ENCODE assay signal across 10 cellular contexts in the genomic region with DNA sequence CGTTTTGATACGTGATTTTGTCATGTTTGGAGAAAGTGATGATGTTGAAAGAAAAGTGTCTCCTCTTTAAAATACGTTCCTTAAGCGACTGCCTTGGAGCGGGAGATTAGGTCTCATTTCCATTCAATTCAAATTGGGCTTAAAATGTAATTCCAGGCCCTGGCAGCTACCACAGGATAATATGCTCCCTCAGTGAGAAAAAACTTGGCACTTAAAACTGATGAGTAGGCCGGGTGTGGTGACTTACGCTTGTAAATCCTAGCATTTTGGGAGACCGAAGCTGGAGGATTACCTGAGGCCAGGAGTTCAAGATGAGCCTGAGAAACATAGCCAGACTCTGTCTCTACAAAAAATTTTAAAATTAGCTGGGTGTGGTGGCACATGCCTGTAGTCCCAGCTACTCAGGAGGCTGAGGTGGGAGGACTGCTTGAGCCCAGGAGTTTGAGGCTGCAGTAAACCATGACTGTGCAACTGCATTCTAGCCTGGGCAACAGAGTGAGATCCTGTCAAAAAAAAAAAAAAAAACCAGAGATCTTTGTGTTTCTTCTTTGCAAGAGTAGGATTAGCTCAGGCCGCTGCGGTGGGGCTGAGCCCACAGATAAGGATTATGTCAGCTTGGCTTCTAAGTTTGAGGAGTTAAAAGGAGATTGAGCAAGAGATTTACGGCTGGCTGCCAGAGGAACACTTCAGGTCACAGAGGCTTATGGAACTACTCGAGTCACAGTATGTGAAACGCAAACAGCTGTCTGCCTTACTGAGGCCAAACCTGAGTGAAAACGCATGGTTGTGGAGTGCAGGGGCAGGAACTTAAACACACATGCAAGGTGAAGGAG.
DNase-seq lines count a peak whose midpoint lies in the region; ATAC-seq and TF ChIP-seq lines count a peak whose summit lies in the region.
"Had no signal": no experiment of that assay in that cellular context is flagged by ENCODE, and none has a peak within 500 bp of the region (broad histone marks: within the 10 kb centered on the region; RNA-seq: fewer than 3 reads in every experiment).

No MANE protein-coding gene starts in this region.

- peak overlapping the region; percentile 63 for H2BK12ac ChIP-seq in trophoblast cell (ENCODE audit: low read length)

- H3K23ac ChIP-seq in trophoblast cell (ENCODE audit: low read length) = no peak overlapping the region

- H3K18ac ChIP-seq in trophoblast cell (ENCODE audit: low read length) = peak overlapping the region; percentile 53

- H3K79me1 ChIP-seq in trophoblast cell (ENCODE audit: low read length) = peaks cover 27% of the 10 kb centered on the region

- H3K14ac ChIP-seq in trophoblast cell (ENCODE audit: low read length) = no peak overlapping the region

- peaks cover 2% of the 10 kb centered on the region for H3K79me2 ChIP-seq in trophoblast cell (ENCODE audit: control insufficient read depth, insufficient read depth, low read length, poor library complexity)

- H2AK5ac ChIP-seq in trophoblast cell (ENCODE audit: low read length) = no peak overlapping the region

- H3K4me2 ChIP-seq in trophoblast cell (ENCODE audit: low read length) = no peak overlapping the region
- H3K4me2 ChIP-seq: BLaER1 treated with 17β-estradiol and CSF1 and Interleukin-3, amounts not matched to agents 10 nM and 100 nM had no signal

- WGBS in trophoblast cell (ENCODE audit: extremely low coverage, insufficient coverage, insufficient read length) = no CpG with 5 or more reads among the region's 14 CpGs

- no peak overlapping the region for H3K9ac ChIP-seq in trophoblast cell (ENCODE audit: low read length)
- H3K9ac ChIP-seq: BLaER1 treated with 17β-estradiol and CSF1 and Interleukin-3, amounts not matched to agents 10 nM and 100 nM had no signal

- H3K4me1 ChIP-seq in trophoblast cell (ENCODE audit: control insufficient read depth in 1 of 2, insufficient read depth in 2 of 2, low read length in 2 of 2) = peaks cover 18 to 27% of the 10 kb centered on the region in 2 experiments
- H3K4me1 ChIP-seq: BLaER1 treated with 17β-estradiol and CSF1 and Interleukin-3, amounts not matched to agents 10 nM and 100 nM had no signal

- no peak overlapping the region for H4K8ac ChIP-seq in trophoblast cell (ENCODE audit: low read depth, low read length)

- ATAC-seq in HG03521 (IDR thresholded peaks at IDR 0.05; ENCODE audit: unreplicated experiment) = no peak

- no peak for TF ChIP-seq CTCF in GM10266 (IDR thresholded peaks at IDR 0.05; ENCODE audit: control insufficient read depth, insufficient read depth, low read depth, missing control alignments)

- no peak overlapping the region for H4K12ac ChIP-seq in trophoblast cell (ENCODE audit: low read depth, low read length)

- H3K4me3 ChIP-seq in trophoblast cell (ENCODE audit: low read depth, low read length) = no peak overlapping the region
- H3K4me3 ChIP-seq: BLaER1 treated with 17β-estradiol and CSF1 and Interleukin-3, amounts not matched to agents 10 nM and 100 nM had no signal

- H3K27ac ChIP-seq in trophoblast cell (ENCODE audit: low read depth, low read length) = peak overlapping the region; percentile 77
- H3K27ac ChIP-seq: BLaER1 treated with 17β-estradiol and CSF1 and Interleukin-3, amounts not matched to agents 10 nM and 100 nM had no signal

- H3K27me3 ChIP-seq in trophoblast cell (ENCODE audit: insufficient read depth, low read length) = no peaks in the 10 kb centered on the region
- H3K27me3 ChIP-seq: BLaER1 treated with 17β-estradiol and CSF1 and Interleukin-3, amounts not matched to agents 10 nM and 100 nM had no signal

- H3K36me3 ChIP-seq in trophoblast cell (ENCODE audit: control insufficient read depth in 1 of 2, insufficient read depth in 2 of 2, low read length in 2 of 2) = no peaks in the 10 kb centered on the region
- H3K36me3 ChIP-seq: BLaER1 treated with 17β-estradiol and CSF1 and Interleukin-3, amounts not matched to agents 10 nM and 100 nM had no signal

- H2BK5ac ChIP-seq in trophoblast cell (ENCODE audit: low read depth, low read length, poor library complexity) = peak overlapping the region; percentile 28

- H3K4ac ChIP-seq in trophoblast cell (ENCODE audit: low read depth, low read length) = no peak overlapping the region

- no peaks in the 10 kb centered on the region for H3K9me3 ChIP-seq in trophoblast cell (ENCODE audit: insufficient read depth, low read depth, low read length)
- H3K9me3 ChIP-seq: BLaER1 treated with 17β-estradiol and CSF1 and Interleukin-3, amounts not matched to agents 10 nM and 100 nM had no signal

- H2AFZ ChIP-seq in trophoblast cell (ENCODE audit: insufficient read depth, low read length, poor library complexity) = no peak overlapping the region

- peak overlapping the region; percentile 37 for H4K91ac ChIP-seq in trophoblast cell (ENCODE audit: low read depth, low read length)

- peak; percentile 98 for DNase-seq in GF-D8 (lab: John Stamatoyannopoulos, UW)
- peak; percentile 89 for DNase-seq in OCI-M1 (lab: John Stamatoyannopoulos, UW)
- peak; percentile 82 for DNase-seq in fibroblast of the conjunctiva (ENCODE audit: low read depth)
- DNase-seq in trophoblast cell = peak; percentile 33 to 41
- no peak for DNase-seq in NCI-H1092 treated with DMSO at 0.1 percent for 48 hours (lab: John Stamatoyannopoulos, UW)
- DNase-seq in GM10266 (ENCODE audit: extremely low spot score) = no peak
- DNase-seq in HPDE6-E6E7 (ENCODE audit: extremely low spot score) = no peak
- DNase-seq: HFFc6 had no signal

- peak overlapping the region; percentile 25 for H2BK120ac ChIP-seq in trophoblast cell (ENCODE audit: insufficient read depth, low read length, poor library complexity)

Comparison
In these comparisons a context has a peak if more than half of its experiments do, and no peak if none do; other contexts are left out.
1. DNase-seq: peak in GF-D8 (single experiment), OCI-M1 (single experiment), fibroblast of the conjunctiva (single experiment) and trophoblast cell (2 of 2); none in NCI-H1092 treated with DMSO at 0.1 percent for 48 hours (single experiment), GM10266 (single experiment) and HPDE6-E6E7 (single experiment).